8 cellular contexts compared by ENCODE assay signal in the genomic region with DNA sequence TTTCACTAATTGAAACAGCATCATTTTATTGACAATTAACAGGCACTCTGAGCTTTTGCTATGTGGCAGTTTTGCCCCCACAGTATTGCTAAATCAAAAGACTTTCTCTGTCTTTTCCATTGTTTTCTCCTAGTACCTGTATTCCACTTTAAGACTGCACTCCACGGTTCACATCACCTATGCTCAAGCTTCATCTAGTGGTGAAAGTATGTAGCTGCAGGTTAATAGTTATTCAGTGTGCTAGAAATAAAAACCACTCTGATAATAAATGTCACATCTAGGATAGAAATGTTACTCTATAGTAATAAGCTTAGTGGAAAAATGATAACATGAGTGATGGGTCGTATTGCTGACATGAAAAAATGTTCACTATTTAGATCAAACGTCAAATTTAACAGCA. TPM values are rescaled to one million over a fixed set of nuclear protein-coding genes. Genes with fewer than 3 reads are reported as not detected.
DNase-seq lines count a peak whose midpoint lies in the region; ATAC-seq, FAIRE-seq and TF ChIP-seq lines count a peak whose summit lies in the region.

No MANE protein-coding gene starts in this region.

- TF ChIP-seq POLR2A in heart left ventricle (IDR thresholded peaks at IDR 0.05) (no peak), spleen (IDR thresholded peaks at IDR 0.05) (no peak)

- FAIRE-seq in RCC 7860 (lab: Jason Lieb, UNC), result peak; percentile 41

- H3K9me3 ChIP-seq in heart left ventricle (no peaks in the 10 kb centered on the region), spleen (peaks cover 0 to 2% (median 0%) of the 10 kb centered on the region in 8 donors)

- peaks cover 0 to 17% (median 7%) of the 10 kb centered on the region in 9 donors for H3K36me3 ChIP-seq in heart left ventricle
- H3K36me3 ChIP-seq in spleen, result peaks cover 0 to 62% (median 12%) of the 10 kb centered on the region in 6 donors

- intact Hi-C loops in heart left ventricle (cut with DNase I), result loop anchor here in 2 of 10 donors (5.0 to 10.0 kb wide), 2 partner anchors 774 to 782 kb away; no protein-coding TSS in a partner anchor
- intact Hi-C loops in left cardiac atrium (cut with DNase I), result loop anchor here in 1 of 2 donors (5.0 kb wide), 1 partner anchor 734 kb away; a partner anchor contains a TSS
- intact Hi-C loops in spleen (cut with DNase I; ENCODE audit: low total_unique reads), result loop anchor here (5.0 kb wide), 1 partner anchor 734 kb away; a partner anchor contains a TSS

- ATAC-seq in heart left ventricle (no peak), left cardiac atrium (no peak), HG03064 (IDR thresholded peaks at IDR 0.05; ENCODE audit: low read depth, unreplicated experiment) (peak; percentile 48)

- DNase-seq in heart left ventricle (no peak), left cardiac atrium (no peak), RCC 7860 (ENCODE audit: low spot score) (no peak), iPS-NIHi11 (ENCODE audit: low spot score) (peak; percentile 21), substantia nigra (lab: John Stamatoyannopoulos, UW) (no peak), spleen (no peak)
- DNase-seq in stimulated activated CD4-positive, alpha-beta T cell treated with anti-CD3 and anti-CD28 coated beads, Interleukin-2, amount 100 ng/mL, for 24 hours, result no peak

- H3K4me1 ChIP-seq in heart left ventricle (no peaks in the 10 kb centered on the region), spleen (peaks cover 0 to 15% (median 0%) of the 10 kb centered on the region in 6 donors)

- 44 to 56% (median 51%) methylated on average over 3 of the region's 3 CpGs for WGBS in heart left ventricle, 4 donors
- 67 to 74% (median 72%) methylated on average over 3 of the region's 3 CpGs for WGBS in spleen, 5 donors

- no peaks in the 10 kb centered on the region for H3K27me3 ChIP-seq in heart left ventricle
- H3K27me3 ChIP-seq in spleen (replicated peaks in 1 of 7), result no peaks in the 10 kb centered on the region

- TF ChIP-seq CTCF in heart left ventricle (IDR thresholded peaks at IDR 0.05) (peak in 8 of 12 donors; percentile 17 to 53 (median 30)), spleen (IDR thresholded peaks at IDR 0.05 in 8 of 11, conservative IDR thresholded peaks at IDR 0.05 in 3 of 11) (peak in 5 of 11 experiments; percentile 20 to 41 (median 28))

- no peak overlapping the region for H3K27ac ChIP-seq in heart left ventricle
- H3K27ac ChIP-seq in substantia nigra (ENCODE audit: low read depth, low read length, poor library complexity, severe bottlenecking), result no peak overlapping the region
- H3K27ac ChIP-seq in spleen, result no peak overlapping the region

- no peak overlapping the region for H3K4me3 ChIP-seq in heart left ventricle
- H3K4me3 ChIP-seq in spleen, result no peak overlapping the region

RNA-seq across cellular contexts. Expression of a gene that starts 24.6 kb away (rescaled TPM):
- total RNA-seq in heart left ventricle (1 to 10 TPM; 4.9 to 9.6 (median 6.4) TPM), left cardiac atrium (1 to 10 TPM; 8.6 to 8.9 TPM), spleen (10 to 100 TPM; 13.9 to 21.5 (median 20.5) TPM)
- polyA plus RNA-seq in heart left ventricle (1 to 10 TPM; 3.8 to 5.5 TPM), spleen (10 to 100 TPM; 12.1 to 15.6 (median 13.0) TPM)

RNA-seq across cellular contexts. Expression of a gene that starts 25.7 kb away (rescaled TPM):
- total RNA-seq in heart left ventricle, result 10 to 100 TPM; 30.7 to 53.5 (median 36.4) TPM
- 10 to 100 TPM in 1 of 2 donors, 1 to 10 TPM in 1; 9.8 to 27.5 TPM for polyA plus RNA-seq in heart left ventricle
- 10 to 100 TPM; 36.7 to 51.1 TPM for total RNA-seq in left cardiac atrium
- 100 to 1,000 TPM in 3 of 7 donors, 10 to 100 TPM in 4; 80.7 to 116 (median 93.8) TPM for total RNA-seq in spleen
- polyA plus RNA-seq in spleen, result 10 to 100 TPM; 13.5 to 19.0 (median 17.0) TPM
